ENCODE assay signal across 25 cellular contexts in genomic region chr2:120544522-120544921, GRCh38.
"Had no signal": no experiment of that assay in that cellular context is flagged by ENCODE, and none has a peak within 500 bp of the region (broad histone marks: within the 10 kb centered on the region; RNA-seq: fewer than 3 reads in every experiment).

No MANE protein-coding gene starts in this region.

- H3K9me3 ChIP-seq: adrenal gland, ascending aorta, left lung, mucosa of descending colon, pancreas, upper lobe of right lung had no signal

- FAIRE-seq: pancreas, TTC549 had no signal

- H3K27ac ChIP-seq: brain microvascular endothelial cell, left lung, pancreas, upper lobe of right lung, VCaP had no signal

- DNase-seq: activated CD4-positive, alpha-beta T cell treated with anti-CD3 and anti-CD28 coated beads for 48 hours; activated CD4-positive, alpha-beta T cell treated with anti-CD3 and anti-CD28 coated beads, Interleukin-2, amount 50 U/mL, for 48 hours; activated CD8-positive, alpha-beta memory T cell treated with anti-CD3 and anti-CD28 coated beads for 24 hours; activated effector memory CD4-positive, alpha-beta T cell treated with anti-CD3 and anti-CD28 coated beads, Interleukin-2, amount 50 U/mL, for 16 hours; activated naive CD4-positive, alpha-beta T cell treated with anti-CD3 and anti-CD28 coated beads for 36 hours; activated naive CD8-positive, alpha-beta T cell treated with anti-CD3 and anti-CD28 coated beads for 36 hours; brain microvascular endothelial cell; cortex of kidney; foreskin fibroblast; kidney glomerular epithelial cell; left lung; mucosa of descending colon; pancreas; stimulated activated CD4-positive, alpha-beta T cell treated with anti-CD3 and anti-CD28 coated beads, Interleukin-12 subunit alpha, Interleukin-12 subunit beta, amount 100 ng/mL, for 4 hours; stimulated activated CD4-positive, alpha-beta T cell treated with anti-CD3 and anti-CD28 coated beads, Interleukin-4, amount 100 ng/mL, for 1 hour; stimulated activated naive CD8-positive, alpha-beta T cell treated with anti-CD3 and anti-CD28 coated beads, Interleukin-15, Interleukin-2, amounts not matched to agents 100 U/mL and 50 U/mL, for 24 hours; T-helper 1 cell; upper lobe of right lung had no signal

- H3K4me3 ChIP-seq: adrenal gland, ascending aorta, left lung, mucosa of descending colon, pancreas, upper lobe of right lung had no signal

- H3K27me3 ChIP-seq: adrenal gland, ascending aorta, brain microvascular endothelial cell, left lung, pancreas, upper lobe of right lung had no signal

- ATAC-seq: activated CD4-positive, CD25-positive, alpha-beta regulatory T cell treated with anti-CD3 and anti-CD28 coated beads, Interleukin-2, amount 50 U/mL, for 24 hours; esophagus mucosa; left lung; mucosa of descending colon; pancreas; right cardiac atrium; stimulated activated naive CD8-positive, alpha-beta T cell treated with anti-CD3 and anti-CD28 coated beads, Interleukin-15, Interleukin-2, amounts not matched to agents 100 U/mL and 50 U/mL, for 24 hours; upper lobe of right lung had no signal

- H3K36me3 ChIP-seq: adrenal gland, ascending aorta, brain microvascular endothelial cell, left lung, pancreas, upper lobe of right lung had no signal
